Comparison of ENCODE assay signal across 20 cellular contexts in the genomic region with DNA sequence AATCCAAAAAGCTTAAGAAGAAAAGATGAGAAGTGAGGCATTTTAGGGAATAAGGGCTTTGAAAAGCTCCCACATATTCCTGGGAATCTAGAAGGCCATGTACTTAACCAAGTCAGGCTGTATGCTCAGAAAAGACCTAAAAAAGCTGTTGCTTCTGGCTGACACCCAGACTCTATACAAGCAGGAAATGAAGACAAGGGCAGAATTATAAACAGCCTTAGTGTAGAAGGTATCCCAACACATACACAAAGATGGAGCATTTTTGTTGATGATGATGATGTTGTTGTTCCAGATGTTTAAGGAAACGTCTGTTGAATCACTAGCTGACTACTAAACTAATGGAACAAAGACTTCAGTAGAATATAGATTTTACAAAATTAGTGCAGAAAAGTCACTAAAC.
"Had no signal": no experiment of that assay in that cellular context is flagged by ENCODE, and none has a peak within 500 bp of the region (broad histone marks: within the 10 kb centered on the region; RNA-seq: fewer than 3 reads in every experiment).

No MANE protein-coding gene starts in this region.

- ATAC-seq: foreskin keratinocyte; naive thymus-derived CD4-positive, alpha-beta T cell; stimulated activated naive B cell treated with anti-CD40 and anti-IgM and Interleukin-4, amounts not matched to agents 10 μg/mL and 1 μg/mL and 100 μg/mL, for 72 hours; stimulated activated naive CD8-positive, alpha-beta T cell treated with anti-CD3 and anti-CD28 coated beads, Interleukin-15, amount 100 ng/mL, for 72 hours had no signal

- DNase-seq: effector memory CD4-positive, alpha-beta T cell; foreskin keratinocyte; heart left ventricle; hippocampal formation; kidney glomerular epithelial cell; naive thymus-derived CD4-positive, alpha-beta T cell; sigmoid colon; stimulated activated CD4-positive, alpha-beta T cell treated with anti-CD3 and anti-CD28 coated beads, Interleukin-2, amount 100 ng/mL, for 24 hours; stimulated activated CD4-positive, alpha-beta T cell treated with anti-CD3 and anti-CD28 coated beads, Interleukin-4, amount 100 ng/mL, for 4 hours; stimulated activated naive B cell treated with anti-CD40 and anti-IgM and Interleukin-4, amounts not matched to agents 10 μg/mL and 1 μg/mL and 100 μg/mL, for 72 hours; stimulated activated naive CD8-positive, alpha-beta T cell treated with anti-CD3 and anti-CD28 coated beads, Interleukin-15, amount 100 ng/mL, for 72 hours; testis had no signal

- H3K27me3 ChIP-seq: esophagus muscularis mucosa, foreskin keratinocyte, heart left ventricle, neutrophil, sigmoid colon, testis, tibial nerve had no signal

- H3K4me1 ChIP-seq: foreskin keratinocyte, sigmoid colon, testis, tibial nerve had no signal

- H3K4me3 ChIP-seq: coronary artery, esophagus muscularis mucosa, heart left ventricle, sigmoid colon, skin epidermis, testis, tibial nerve had no signal

- FAIRE-seq: endometrium, islet of Langerhans had no signal

- H3K36me3 ChIP-seq: neutrophil had no signal

- H3K27ac ChIP-seq: coronary artery, epithelial cell of prostate, esophagus muscularis mucosa, foreskin keratinocyte, heart left ventricle, neutrophil, sigmoid colon, skin epidermis, testis, tibial nerve had no signal

- H3K9me3 ChIP-seq: testis had no signal
